15 cellular contexts compared by ENCODE assay signal in the genomic region with DNA sequence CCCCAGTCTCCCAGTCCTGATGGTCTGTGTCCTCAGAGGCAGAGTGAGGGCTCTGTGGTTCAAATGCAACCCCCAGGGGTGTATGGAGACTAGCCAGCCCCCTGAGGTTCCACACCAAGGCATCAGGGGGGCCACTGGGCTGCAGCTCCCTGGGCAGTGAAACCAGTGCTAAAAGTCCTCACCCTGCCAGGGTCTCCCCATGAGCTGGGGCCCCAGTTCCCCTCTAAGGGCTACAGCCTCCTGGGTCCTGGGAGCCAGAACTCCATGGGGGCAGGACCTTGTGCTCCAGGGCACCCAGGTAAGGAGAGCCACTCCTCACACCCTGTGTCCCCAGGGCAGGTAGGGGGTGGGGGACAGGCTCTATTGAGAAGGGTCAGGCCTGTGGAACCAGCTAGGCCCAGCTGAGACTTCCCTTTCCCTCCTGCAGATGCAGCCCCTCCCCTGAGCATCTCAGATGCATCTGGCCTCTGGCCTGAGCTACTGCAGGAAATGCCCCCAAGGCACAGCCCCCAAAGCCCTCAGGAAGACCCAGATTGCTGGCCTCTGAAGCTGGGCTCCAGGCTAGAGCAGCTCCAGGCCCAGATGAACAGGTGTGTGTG. TPM values are rescaled to one million over a fixed set of nuclear protein-coding genes. Genes with fewer than 3 reads are reported as not detected.
"Had no signal": no experiment of that assay in that cellular context is flagged by ENCODE, and none has a peak within 500 bp of the region (broad histone marks: within the 10 kb centered on the region; RNA-seq: fewer than 3 reads in every experiment).

No MANE protein-coding gene starts in this region.

- H3K9me3 ChIP-seq: adrenal gland, esophagus muscularis mucosa, left ventricle myocardium inferior, mucosa of descending colon had no signal

- H3K27ac ChIP-seq: adrenal gland, esophagus muscularis mucosa, left ventricle myocardium inferior had no signal

- H3K36me3 ChIP-seq: adrenal gland, esophagus muscularis mucosa, left ventricle myocardium inferior had no signal

- DNase-seq: activated B cell treated with CpG ODN at 0.5 μM for 24 hours; activated CD4-positive, alpha-beta T cell treated with anti-CD3 and anti-CD28 coated beads, Interleukin-2, amount 10 ng/mL, durations not matched to agents 7 days and 5 days; activated T-cell treated with anti-CD3 and anti-CD28 coated beads for 4 hours; hippocampal formation; kidney; left ventricle myocardium inferior; right cardiac atrium; small intestine; stimulated activated CD4-positive, alpha-beta T cell treated with anti-CD3 and anti-CD28 coated beads, Interleukin-4, amount 100 ng/mL, for 24 hours; stimulated activated naive CD8-positive, alpha-beta T cell treated with anti-CD3 and anti-CD28 coated beads, Interleukin-15, Interleukin-2, amounts not matched to agents 100 U/mL and 50 U/mL, for 24 hours; trophoblast cell had no signal

- H3K4me3 ChIP-seq: adrenal gland, esophagus muscularis mucosa, left ventricle myocardium inferior, mucosa of descending colon had no signal

- ATAC-seq: naive thymus-derived CD8-positive, alpha-beta T cell; right cardiac atrium; stimulated activated naive CD8-positive, alpha-beta T cell treated with anti-CD3 and anti-CD28 coated beads, Interleukin-15, Interleukin-2, amounts not matched to agents 100 U/mL and 50 U/mL, for 24 hours had no signal

RNA-seq across cellular contexts. Expression of gene KCNH6, which starts 20.8 kb away (rescaled TPM):
- polyA plus RNA-seq: naive thymus-derived CD8-positive, alpha-beta T cell; right cardiac atrium had no signal
